1 cellular context compared by ENCODE assay signal in the genomic region with DNA sequence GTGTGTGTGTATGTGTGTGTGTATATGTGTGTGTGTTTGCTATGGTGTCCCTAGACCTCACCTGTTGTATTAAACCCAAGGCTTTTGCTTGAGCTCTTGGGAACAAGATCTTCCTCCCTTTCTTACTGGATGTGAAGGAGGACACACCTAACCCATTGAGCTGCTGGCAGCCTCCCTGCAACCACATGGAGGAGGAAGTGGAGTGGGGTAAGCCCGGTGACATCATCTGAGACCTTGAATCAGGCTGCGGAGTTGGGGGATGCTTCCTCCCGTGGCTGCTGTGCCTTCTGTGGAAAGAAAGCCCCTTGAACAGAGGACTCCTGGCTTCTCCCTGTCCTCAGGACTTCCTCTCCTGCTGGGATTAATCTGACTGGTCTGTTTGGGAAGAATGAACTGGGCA.
TF ChIP-seq lines count a peak whose summit lies in the region.

No MANE protein-coding gene starts in this region.

TF ChIP-seq in HepG2, 621 proteins besides CTCF, POLR2A, EP300 and RAD21:
- TF ChIP-seq CC2D1A (CRISPR knock-in tag; IDR thresholded peaks at IDR 0.05) (no peak), ATF7 (IDR thresholded peaks at IDR 0.05) (peak; percentile 38; the same call in 1 of the 2 replicates), ATF7 (CRISPR knock-in tag; IDR thresholded peaks at IDR 0.05) (no peak), ZNF282 (IDR thresholded peaks at IDR 0.05; ENCODE audit: partially characterized antibody) (peak; percentile 21), NFE2L2 (IDR thresholded peaks at IDR 0.05; ENCODE audit: low read length) (no peak)
- TF ChIP-seq, protein P1, sequence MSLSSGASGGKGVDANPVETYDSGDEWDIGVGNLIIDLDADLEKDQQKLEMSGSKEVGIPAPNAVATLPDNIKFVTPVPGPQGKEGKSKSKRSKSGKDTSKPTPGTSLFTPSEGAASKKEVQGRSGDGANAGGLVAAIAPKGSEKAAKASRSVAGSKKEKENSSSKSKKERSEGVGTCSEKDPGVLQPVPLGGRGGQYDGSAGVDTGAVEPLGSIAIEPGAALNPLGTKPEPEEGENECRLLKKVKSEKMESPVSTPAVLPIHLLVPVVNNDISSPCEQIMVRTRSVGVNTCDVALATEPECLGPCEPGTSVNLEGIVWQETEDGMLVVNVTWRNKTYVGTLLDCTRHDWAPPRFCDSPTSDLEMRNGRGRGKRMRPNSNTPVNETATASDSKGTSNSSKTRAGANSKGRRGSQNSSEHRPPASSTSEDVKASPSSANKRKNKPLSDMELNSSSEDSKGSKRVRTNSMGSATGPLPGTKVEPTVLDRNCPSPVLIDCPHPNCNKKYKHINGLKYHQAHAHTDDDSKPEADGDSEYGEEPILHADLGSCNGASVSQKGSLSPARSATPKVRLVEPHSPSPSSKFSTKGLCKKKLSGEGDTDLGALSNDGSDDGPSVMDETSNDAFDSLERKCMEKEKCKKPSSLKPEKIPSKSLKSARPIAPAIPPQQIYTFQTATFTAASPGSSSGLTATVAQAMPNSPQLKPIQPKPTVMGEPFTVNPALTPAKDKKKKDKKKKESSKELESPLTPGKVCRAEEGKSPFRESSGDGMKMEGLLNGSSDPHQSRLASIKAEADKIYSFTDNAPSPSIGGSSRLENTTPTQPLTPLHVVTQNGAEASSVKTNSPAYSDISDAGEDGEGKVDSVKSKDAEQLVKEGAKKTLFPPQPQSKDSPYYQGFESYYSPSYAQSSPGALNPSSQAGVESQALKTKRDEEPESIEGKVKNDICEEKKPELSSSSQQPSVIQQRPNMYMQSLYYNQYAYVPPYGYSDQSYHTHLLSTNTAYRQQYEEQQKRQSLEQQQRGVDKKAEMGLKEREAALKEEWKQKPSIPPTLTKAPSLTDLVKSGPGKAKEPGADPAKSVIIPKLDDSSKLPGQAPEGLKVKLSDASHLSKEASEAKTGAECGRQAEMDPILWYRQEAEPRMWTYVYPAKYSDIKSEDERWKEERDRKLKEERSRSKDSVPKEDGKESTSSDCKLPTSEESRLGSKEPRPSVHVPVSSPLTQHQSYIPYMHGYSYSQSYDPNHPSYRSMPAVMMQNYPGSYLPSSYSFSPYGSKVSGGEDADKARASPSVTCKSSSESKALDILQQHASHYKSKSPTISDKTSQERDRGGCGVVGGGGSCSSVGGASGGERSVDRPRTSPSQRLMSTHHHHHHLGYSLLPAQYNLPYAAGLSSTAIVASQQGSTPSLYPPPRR (CRISPR knock-in tag; IDR thresholded peaks at IDR 0.05; ENCODE audit: borderline replicate concordance), result no peak
